In the genomic region with DNA sequence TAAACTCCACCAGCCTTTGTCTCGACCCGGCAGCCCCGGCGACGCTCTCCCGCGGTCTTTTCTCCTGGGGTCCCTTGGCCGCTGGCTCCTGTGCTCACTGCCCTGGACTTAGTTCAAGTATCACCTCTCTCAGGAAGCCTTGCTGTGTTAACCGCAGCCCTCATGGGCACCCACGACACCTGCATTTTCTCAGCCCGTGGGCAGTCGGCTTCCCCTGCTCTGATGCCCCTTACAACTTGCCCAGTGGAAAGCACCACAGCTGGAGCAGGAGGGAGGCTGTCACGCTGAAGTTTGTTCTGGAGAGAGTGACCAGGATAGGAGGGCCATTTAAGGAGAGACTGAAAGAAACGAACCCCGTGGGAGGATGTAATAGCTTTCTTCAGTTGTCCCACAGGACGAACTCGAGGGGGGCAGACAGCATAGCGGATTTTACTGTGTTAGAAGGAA, we compare ENCODE assay signal across 8 cellular contexts. TPM values are rescaled to one million over a fixed set of nuclear protein-coding genes. Genes with fewer than 3 reads are reported as not detected.
DNase-seq lines count a peak whose midpoint lies in the region; ATAC-seq lines count a peak whose summit lies in the region.

No MANE protein-coding gene starts in this region.

- peaks cover 0 to 5% (median 3%) of the 10 kb centered on the region in 3 donors for H3K36me3 ChIP-seq in skeletal muscle tissue (ENCODE audit: control insufficient read depth in 3 of 3, insufficient read depth in 3 of 3, low read length in 3 of 3)

- peak; percentile 28 for DNase-seq in DMS114 treated with DMSO at 0.1 percent for 48 hours (lab: John Stamatoyannopoulos, UW; ENCODE audit: unreplicated experiment)
- DNase-seq in activated T-cell treated with anti-CD3 and anti-CD28 coated beads, Interleukin-2, amount 50 U/mL, for 72 hours, result peak; percentile 28 to 39
- peak; percentile 43 for DNase-seq in hepatic stellate cell (ENCODE audit: low spot score)
- no peak for DNase-seq in NCI-H2227 (lab: John Stamatoyannopoulos, UW; ENCODE audit: unreplicated experiment)
- no peak for DNase-seq in NCI-H1048 (lab: John Stamatoyannopoulos, UW)

- peak overlapping the region; percentile 86 for H3K27ac ChIP-seq in skeletal muscle tissue (ENCODE audit: low read depth, low read length)

- peaks cover 11 to 23% (median 11%) of the 10 kb centered on the region in 3 donors for H3K4me1 ChIP-seq in skeletal muscle tissue (ENCODE audit: control insufficient read depth in 3 of 3, insufficient read depth in 3 of 3, low read length in 3 of 3)

- peak overlapping the region; percentile 93 to 94 (median 93) for H3K9ac ChIP-seq in skeletal muscle tissue (ENCODE audit: low read depth in 1 of 3, low read length in 3 of 3)

- no peaks in the 10 kb centered on the region for H3K9me3 Mint-ChIP-seq in activated T-cell treated with anti-CD3 and anti-CD28 coated beads, Interleukin-2, amount 50 U/mL, for 72 hours

- peak overlapping the region; percentile 93 to 98 (median 96) for H3K4me3 ChIP-seq in skeletal muscle tissue (ENCODE audit: low read length in 3 of 3)

- H3K4me1 Mint-ChIP-seq in activated T-cell treated with anti-CD3 and anti-CD28 coated beads, Interleukin-2, amount 50 U/mL, for 72 hours (ENCODE audit: low read depth), result peaks cover 30% of the 10 kb centered on the region

- H3K27me3 ChIP-seq in skeletal muscle tissue (ENCODE audit: control insufficient read depth in 3 of 3, insufficient read depth in 3 of 3, low read length in 3 of 3), result no peaks in the 10 kb centered on the region

- ATAC-seq in GM19397 (IDR thresholded peaks at IDR 0.05; ENCODE audit: unreplicated experiment), result peak; percentile 32
- ATAC-seq in HG03378 (IDR thresholded peaks at IDR 0.05; ENCODE audit: unreplicated experiment), result peak; percentile 23
- ATAC-seq in activated T-cell treated with anti-CD3 and anti-CD28 coated beads, Interleukin-2, amount 50 U/mL, for 72 hours (replicated peaks in 1 of 2), result peak; percentile 37 to 52

- no peak overlapping the region for H3K27ac Mint-ChIP-seq in activated T-cell treated with anti-CD3 and anti-CD28 coated beads, Interleukin-2, amount 50 U/mL, for 72 hours

- H3K36me3 Mint-ChIP-seq in activated T-cell treated with anti-CD3 and anti-CD28 coated beads, Interleukin-2, amount 50 U/mL, for 72 hours (ENCODE audit: insufficient read depth in 2 of 2), result no peaks in the 10 kb centered on the region

- H3K27me3 Mint-ChIP-seq in activated T-cell treated with anti-CD3 and anti-CD28 coated beads, Interleukin-2, amount 50 U/mL, for 72 hours (ENCODE audit: low read depth), result no peaks in the 10 kb centered on the region

- H3K4me3 Mint-ChIP-seq in activated T-cell treated with anti-CD3 and anti-CD28 coated beads, Interleukin-2, amount 50 U/mL, for 72 hours, result no peak overlapping the region

- H3K9me3 ChIP-seq in skeletal muscle tissue (ENCODE audit: control insufficient read depth in 3 of 3, low read length in 3 of 3), result no peaks in the 10 kb centered on the region

RNA-seq across cellular contexts. Expression of gene STXBP4, which starts 0.4 kb away (rescaled TPM):
- total RNA-seq in activated T-cell treated with anti-CD3 and anti-CD28 coated beads, Interleukin-2, amount 50 U/mL, for 72 hours, result 1 to 10 TPM; 6.3 to 6.4 TPM
- 9.4 TPM for total RNA-seq in skeletal muscle tissue

RNA-seq across cellular contexts. Expression of gene COX11, which starts 0.5 kb away (rescaled TPM):
- 10 to 100 TPM; 52.1 to 52.7 TPM for total RNA-seq in activated T-cell treated with anti-CD3 and anti-CD28 coated beads, Interleukin-2, amount 50 U/mL, for 72 hours
- 28.2 TPM for total RNA-seq in skeletal muscle tissue

Comparison
In these comparisons a context has a peak if more than half of its experiments do, and no peak if none do; other contexts are left out.
1. DNase-seq: peak in DMS114 treated with DMSO at 0.1 percent for 48 hours (single experiment), activated T-cell treated with anti-CD3 and anti-CD28 coated beads, Interleukin-2, amount 50 U/mL, for 72 hours (2 of 2) and hepatic stellate cell (single experiment); none in NCI-H2227 (single experiment) and NCI-H1048 (single experiment).
2. Peak in every context shown above with its lines, with median percentiles within 50 percentile points of each other: ATAC-seq.